Comparison of ENCODE assay signal across 21 cellular contexts in the genomic region with DNA sequence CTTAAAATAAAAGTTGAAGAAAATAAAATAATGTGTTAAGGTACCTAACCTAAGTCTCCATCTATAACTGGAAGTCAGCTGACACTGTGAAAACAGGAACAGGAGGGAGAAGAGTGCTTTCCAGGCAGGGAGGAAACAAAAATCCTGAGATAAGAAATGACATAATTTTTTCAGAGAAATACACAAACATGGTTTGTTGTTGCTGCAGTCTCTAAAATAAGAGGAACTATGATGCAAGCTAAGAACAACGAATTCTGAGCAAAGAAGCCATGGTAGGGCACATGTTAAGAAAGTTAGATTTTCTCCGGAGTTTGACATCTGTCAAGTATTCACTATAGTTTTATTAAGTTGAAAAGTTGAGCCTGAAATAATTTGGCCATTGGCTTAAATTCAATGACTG. TPM values are rescaled to one million over a fixed set of nuclear protein-coding genes. Genes with fewer than 3 reads are reported as not detected.
DNase-seq lines count a peak whose midpoint lies in the region; ATAC-seq and TF ChIP-seq lines count a peak whose summit lies in the region.
"Had no signal": no experiment of that assay in that cellular context is flagged by ENCODE, and none has a peak within 500 bp of the region (broad histone marks: within the 10 kb centered on the region; RNA-seq: fewer than 3 reads in every experiment).

No MANE protein-coding gene starts in this region.

- H3K36me3 ChIP-seq in neutrophil (peaks cover 6% of the 10 kb centered on the region), prostate gland (no peaks in the 10 kb centered on the region)

- 88% methylated on average over 2 of the region's 2 CpGs for WGBS in prostate gland

- no peak for ATAC-seq in HG02763 (IDR thresholded peaks at IDR 0.05; ENCODE audit: unreplicated experiment)
- ATAC-seq: effector memory CD8-positive, alpha-beta T cell; gastroesophageal sphincter; mucosa of descending colon; T-cell had no signal

- peak in 1 of 2 experiments; percentile 39 for DNase-seq in HL-60 (ENCODE audit: low read depth in 1 of 2, low spot score in 1 of 2)
- DNase-seq in SIG-M5 (lab: John Stamatoyannopoulos, UW): peak; percentile 6
- peak; percentile 22 for DNase-seq in choroid plexus epithelial cell (ENCODE audit: low read depth)
- DNase-seq in activated CD4-positive, alpha-beta T cell treated with anti-CD3 and anti-CD28 coated beads, Interleukin-2, amount 50 U/mL, for 4 hours: no peak
- no peak for DNase-seq in prostate gland (ENCODE audit: low spot score)
- DNase-seq: activated gamma-delta T cell; activated T-cell treated with anti-CD3 and anti-CD28 coated beads, Interleukin-2, amount 50 U/mL, for 1 hour; DMS79 treated with DMSO at 0.1 percent for 48 hours; effector memory CD8-positive, alpha-beta T cell; mucosa of descending colon; NCI-H1048; NCI-H1694 treated with DMSO at 0.1 percent for 48 hours; NCI-H748 treated with DMSO at 0.1 percent for 48 hours; Right ventricle myocardium superior; sigmoid colon; stimulated activated naive CD4-positive, alpha-beta T cell treated with Interleukin-2 at 50 U/mL for 16 hours; T-cell had no signal

- H3K27ac ChIP-seq in HL-60 (replicated peaks): peak overlapping the region; percentile 80
- H3K27ac ChIP-seq in neutrophil: peak overlapping the region; percentile 34
- no peak overlapping the region for H3K27ac ChIP-seq in prostate gland
- H3K27ac ChIP-seq: esophagus muscularis mucosa, gastroesophageal sphincter, sigmoid colon had no signal

- TF ChIP-seq CTCF in HL-60 (IDR thresholded peaks at IDR 0.05; ENCODE audit: insufficient read depth, low read length): no peak
- TF ChIP-seq CTCF in choroid plexus epithelial cell (conservative IDR thresholded peaks at IDR 0.05; ENCODE audit: low read depth, low read length): no peak
- no peak for TF ChIP-seq CTCF in neutrophil (IDR thresholded peaks at IDR 0.05)
- no peak for TF ChIP-seq CTCF in prostate gland (IDR thresholded peaks at IDR 0.05)

- intact Hi-C loops in prostate gland (cut with DNase I): no loop called here

- peaks cover 12 to 17% of the 10 kb centered on the region in 2 experiments for H3K4me1 ChIP-seq in neutrophil (ENCODE audit: control insufficient read depth in 1 of 2, insufficient read depth in 1 of 2, low read depth in 1 of 2, low read length in 1 of 2)
- no peaks in the 10 kb centered on the region for H3K4me1 ChIP-seq in prostate gland (replicated peaks)
- H3K4me1 ChIP-seq: gastroesophageal sphincter had no signal

- H3K27me3 ChIP-seq in HL-60 (ENCODE audit: insufficient read depth, poor library complexity, severe bottlenecking) (no peaks in the 10 kb centered on the region), neutrophil (no peaks in the 10 kb centered on the region), prostate gland (replicated peaks; ENCODE audit: insufficient read depth) (no peaks in the 10 kb centered on the region)
- H3K27me3 ChIP-seq: esophagus muscularis mucosa, gastroesophageal sphincter, sigmoid colon had no signal

- H3K4me3 ChIP-seq in HL-60 (replicated peaks; ENCODE audit: insufficient read depth, low read length) (no peak overlapping the region), choroid plexus epithelial cell (ENCODE audit: low read depth, low read length) (no peak overlapping the region), neutrophil (ENCODE audit: low read depth in 1 of 2, low read length in 1 of 2) (no peak overlapping the region), prostate gland (no peak overlapping the region)
- H3K4me3 ChIP-seq: esophagus muscularis mucosa, gastroesophageal sphincter, mucosa of descending colon, sigmoid colon had no signal

- TF ChIP-seq POLR2A in prostate gland (IDR thresholded peaks at IDR 0.05): no peak

- H3K9me3 ChIP-seq in neutrophil (no peaks in the 10 kb centered on the region), prostate gland (no peaks in the 10 kb centered on the region)
- H3K9me3 ChIP-seq: esophagus muscularis mucosa, gastroesophageal sphincter, mucosa of descending colon, sigmoid colon had no signal

RNA-seq across cellular contexts. Expression of a gene that starts 26.9 kb away (rescaled TPM):
- total RNA-seq in prostate gland: 10 to 100 TPM; 38.3 to 74.6 TPM

Comparison
In these comparisons a context has a peak if more than half of its experiments do, and no peak if none do; other contexts are left out.
1. DNase-seq: peak in SIG-M5 (single experiment) and choroid plexus epithelial cell (single experiment); none in activated CD4-positive, alpha-beta T cell treated with anti-CD3 and anti-CD28 coated beads, Interleukin-2, amount 50 U/mL, for 4 hours (0 of 2) and prostate gland (single experiment).
2. H3K27ac ChIP-seq: peak in HL-60 (single experiment) and neutrophil (single experiment); none in prostate gland (0 of 2).